Comparison of ENCODE assay signal across 9 cellular contexts in the genomic region with DNA sequence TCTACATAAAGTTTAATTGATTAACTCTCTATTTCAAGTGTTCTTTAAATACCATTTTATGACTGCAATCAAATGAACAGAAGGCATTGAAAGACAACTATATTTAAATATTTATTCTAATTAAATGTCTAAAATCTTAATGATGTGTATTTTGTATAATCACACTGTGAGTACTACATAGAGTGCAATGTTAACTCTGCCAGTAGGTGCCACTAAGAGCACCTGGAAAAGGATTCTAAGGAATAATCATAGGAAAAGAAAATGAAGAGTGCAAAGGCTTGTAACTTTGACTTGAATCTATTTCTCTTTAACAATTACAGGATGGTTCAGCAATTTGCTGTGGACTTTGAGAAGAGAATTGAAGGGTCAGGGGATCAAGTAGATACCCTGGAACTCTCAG.
DNase-seq lines count a peak whose midpoint lies in the region; ATAC-seq and TF ChIP-seq lines count a peak whose summit lies in the region.
"Had no signal": no experiment of that assay in that cellular context is flagged by ENCODE, and none has a peak within 500 bp of the region (broad histone marks: within the 10 kb centered on the region; RNA-seq: fewer than 3 reads in every experiment).

No MANE protein-coding gene starts in this region.

- no peak overlapping the region for H3K4me3 ChIP-seq in OCI-LY7 (ENCODE audit: low read depth, low read length, poor library complexity, severe bottlenecking)
- no peak overlapping the region for H3K4me3 ChIP-seq in epithelial cell of esophagus (ENCODE audit: low read length)
- H3K4me3 ChIP-seq in retinal pigment epithelial cell (ENCODE audit: low read length), result no peak overlapping the region

- no peak overlapping the region for H2AFZ ChIP-seq in OCI-LY7 (ENCODE audit: low read length)

- CTCF ChIA-PET in OCI-LY7 (lab: Charles Lee; ENCODE audit: unreplicated experiment), result no interaction called here

- no peaks in the 10 kb centered on the region for H3K4me1 ChIP-seq in OCI-LY7 (ENCODE audit: insufficient read depth, low read length, poor library complexity, severe bottlenecking)

- intact Hi-C loops in OCI-LY7 (cut with micrococcal nuclease; ENCODE audit: unreplicated experiment), result no loop called here

- H3K27ac ChIP-seq in OCI-LY7 (ENCODE audit: low read depth, low read length, poor library complexity, severe bottlenecking), result no peak overlapping the region

- ATAC-seq in HG03571 (IDR thresholded peaks at IDR 0.05; ENCODE audit: unreplicated experiment), result no peak

- no TSS peak for BruUV-seq in OCI-LY7 (replicated peaks; lab: Mats Ljungman, UMichigan)

- no peaks in the 10 kb centered on the region for H4K20me1 ChIP-seq in OCI-LY7 (ENCODE audit: insufficient read depth, low read length)

- TF ChIP-seq CTCF in OCI-LY7 (conservative IDR thresholded peaks at IDR 0.05; ENCODE audit: low read length) (peak; percentile 25; the same call in 1 of the 2 replicates), epithelial cell of esophagus (IDR thresholded peaks at IDR 0.05; ENCODE audit: insufficient read depth, low read depth, low read length, missing control alignments) (peak; percentile 52), retinal pigment epithelial cell (conservative IDR thresholded peaks at IDR 0.05; ENCODE audit: low read depth, low read length) (peak; percentile 62)

- POLR2A ChIA-PET in OCI-LY7 (lab: Charles Lee), result no interaction called here

- no peaks in the 10 kb centered on the region for H3K79me2 ChIP-seq in OCI-LY7 (ENCODE audit: insufficient read depth, low read depth, low read length)

- no peaks in the 10 kb centered on the region for H3K9me2 ChIP-seq in OCI-LY7 (ENCODE audit: insufficient read depth, low read length)

- no peak overlapping the region for H3K4me2 ChIP-seq in OCI-LY7 (ENCODE audit: low read length)

- no peaks in the 10 kb centered on the region for H3K9me3 ChIP-seq in OCI-LY7 (ENCODE audit: low read length)

- peak; percentile 46 for DNase-seq in DMS53 (lab: John Stamatoyannopoulos, UW)
- DNase-seq in OCI-LY7 (ENCODE audit: low spot score), result no peak
- peak; percentile 20 for DNase-seq in epithelial cell of esophagus (ENCODE audit: low read depth)
- no peak for DNase-seq in retinal pigment epithelial cell (ENCODE audit: low read depth)
- no peak for DNase-seq in germinal center (ENCODE audit: low spot score)
- DNase-seq in GF-D8 (lab: John Stamatoyannopoulos, UW), result no peak
- no peak for DNase-seq in pons (ENCODE audit: low spot score)
- DNase-seq: activated CD8-positive, alpha-beta memory T cell treated with anti-CD3 and anti-CD28 coated beads, Interleukin-2, amount 50 U/mL, for 4 hours had no signal

- H3K36me3 ChIP-seq in OCI-LY7 (ENCODE audit: insufficient read depth, low read length), result no peaks in the 10 kb centered on the region

Comparison
In these comparisons a context has a peak if more than half of its experiments do, and no peak if none do; other contexts are left out.
1. DNase-seq: peak in DMS53 (single experiment) and epithelial cell of esophagus (single experiment); none in OCI-LY7 (single experiment), retinal pigment epithelial cell (single experiment), germinal center (single experiment), GF-D8 (single experiment) and pons (single experiment).
2. Peak in every context shown above with its lines, with median percentiles within 50 percentile points of each other: CTCF ChIP-seq.